13 cellular contexts compared by ENCODE assay signal in genomic region chr2:156087875-156088274, GRCh38.
DNase-seq lines count a peak whose midpoint lies in the region; ATAC-seq and TF ChIP-seq lines count a peak whose summit lies in the region.
"Had no signal": no experiment of that assay in that cellular context is flagged by ENCODE, and none has a peak within 500 bp of the region (broad histone marks: within the 10 kb centered on the region; RNA-seq: fewer than 3 reads in every experiment).

No MANE protein-coding gene starts in this region.

- 4% methylated on average over 2 of the region's 2 CpGs for WGBS in SK-N-SH (ENCODE audit: low lambda C conversion rate)

- no peak; a peak in 1 of 4 replicates for TF ChIP-seq EP300 in SK-N-SH (IDR thresholded peaks at IDR 0.05; ENCODE audit: borderline replicate concordance in 1 of 2, low read depth in 1 of 2, low read length in 1 of 2)

- H3K4me3 ChIP-seq in SK-N-SH (ENCODE audit: low read depth in 2 of 2, low read length in 1 of 2): no peak overlapping the region
- H3K4me3 ChIP-seq: MG63 had no signal

- H3K36me3 ChIP-seq in SK-N-SH (replicated peaks in 1 of 2; ENCODE audit: control insufficient read depth in 1 of 2, insufficient read depth in 2 of 2, low read length in 1 of 2): no peaks in the 10 kb centered on the region
- H3K36me3 ChIP-seq: MG63 had no signal

- H3K79me2 ChIP-seq in SK-N-SH (ENCODE audit: insufficient read depth): no peaks in the 10 kb centered on the region

- no peaks in the 10 kb centered on the region for H3K4me1 ChIP-seq in SK-N-SH (ENCODE audit: control insufficient read depth in 1 of 2, insufficient read depth in 2 of 2, low read depth in 1 of 2, low read length in 1 of 2)

- POLR2A ChIA-PET in SK-N-SH (lab: Yijun Ruan, JAX): no interaction called here

- peak overlapping the region; percentile 59; the same call in 1 of the 2 replicates for H2AFZ ChIP-seq in SK-N-SH (ENCODE audit: low read depth)

- no peak for TF ChIP-seq CTCF in SK-N-SH (IDR thresholded peaks at IDR 0.05)

- H3K9me2 ChIP-seq in SK-N-SH: no peaks in the 10 kb centered on the region; the same call in 1 of the 2 replicates

- H3F3A ChIP-seq in SK-N-SH (replicated peaks; ENCODE audit: insufficient read depth): no peaks in the 10 kb centered on the region

- CTCF ChIA-PET in SK-N-SH (lab: Yijun Ruan, JAX): interaction anchor here (1.1 kb wide), 1 partner anchor 59 kb away, joined by 3 read pairs; no protein-coding TSS in a partner anchor

- H3K4me2 ChIP-seq in SK-N-SH: no peak overlapping the region

- ATAC-seq in HG03432 (IDR thresholded peaks at IDR 0.05; ENCODE audit: unreplicated experiment) (peak; percentile 66), GM18870 (IDR thresholded peaks at IDR 0.05; ENCODE audit: unreplicated experiment) (no peak), left cardiac atrium (no peak)
- ATAC-seq: activated CD8-positive, alpha-beta memory T cell treated with anti-CD3 and anti-CD28 coated beads, Interleukin-2, amount 10 ng/mL, durations not matched to agents 7 days and 5 days had no signal

- H4K20me1 ChIP-seq in SK-N-SH (ENCODE audit: insufficient read depth): no peaks in the 10 kb centered on the region

- H3K9ac ChIP-seq in SK-N-SH: no peak overlapping the region

- H3K9me3 ChIP-seq in SK-N-SH: no peaks in the 10 kb centered on the region
- H3K9me3 ChIP-seq: MG63 had no signal

- TF ChIP-seq RAD21 in SK-N-SH (IDR thresholded peaks at IDR 0.05; ENCODE audit: low read length): no peak

- DNase-seq in DMS53 (lab: John Stamatoyannopoulos, UW): peak; percentile 91
- no peak for DNase-seq in SK-N-SH
- peak; percentile 53 for DNase-seq in glomerular visceral epithelial cell (ENCODE audit: extremely low spot score)
- DNase-seq in left cardiac atrium: no peak
- no peak for DNase-seq in cardiac septum (ENCODE audit: low spot score)
- no peak for DNase-seq in NCI-H82 (lab: John Stamatoyannopoulos, UW)
- DNase-seq: activated CD8-positive, alpha-beta memory T cell treated with anti-CD3 and anti-CD28 coated beads, Interleukin-2, amount 10 ng/mL, durations not matched to agents 7 days and 5 days; Calu3; caudate nucleus; MG63; NCI-H2107 had no signal

- no peaks in the 10 kb centered on the region for H3K27me3 ChIP-seq in SK-N-SH (ENCODE audit: insufficient read depth)
- H3K27me3 ChIP-seq: MG63 had no signal

- intact Hi-C loops in left cardiac atrium (cut with DNase I): no loop called here
- intact Hi-C loops in cardiac septum (cut with DNase I): no loop called here

- no peak overlapping the region for H3K27ac ChIP-seq in SK-N-SH (ENCODE audit: low read depth in 2 of 2, low read length in 1 of 2)

TF ChIP-seq in SK-N-SH, 30 proteins besides CTCF, POLR2A, EP300 and RAD21:
- no peak for TF ChIP-seq FOSL2 (IDR thresholded peaks at IDR 0.05; ENCODE audit: borderline replicate concordance, low read depth)
- no peak for TF ChIP-seq GATA2 (CRISPR knock-in tag; IDR thresholded peaks at IDR 0.05)
- TF ChIP-seq MEF2A (IDR thresholded peaks at IDR 0.05; ENCODE audit: borderline replicate concordance, low read depth): no peak
- no peak for TF ChIP-seq REST (IDR thresholded peaks at IDR 0.05; ENCODE audit: low read depth, low read length)
- TF ChIP-seq ELF1 (IDR thresholded peaks at IDR 0.05): no peak
- TF ChIP-seq NFIC (IDR thresholded peaks at IDR 0.05; ENCODE audit: borderline replicate concordance): no peak
- TF ChIP-seq PBX3 (IDR thresholded peaks at IDR 0.05): peak; percentile 24; the same call in 1 of the 2 replicates
- no peak for TF ChIP-seq TEAD4 (IDR thresholded peaks at IDR 0.05; ENCODE audit: borderline replicate concordance, insufficient read depth)
- peak; percentile 61; the same call in 1 of the 2 replicates for TF ChIP-seq RXRA (IDR thresholded peaks at IDR 0.05; ENCODE audit: borderline replicate concordance, low read depth)
- no peak for TF ChIP-seq GABPA (IDR thresholded peaks at IDR 0.05; ENCODE audit: low read depth)
- no peak for TF ChIP-seq POLR2AphosphoS5 (IDR thresholded peaks at IDR 0.05; ENCODE audit: low read depth, low read length)

Comparison
In these comparisons a context has a peak if more than half of its experiments do, and no peak if none do; other contexts are left out.
1. DNase-seq: peak in DMS53 (single experiment) and glomerular visceral epithelial cell (single experiment); none in SK-N-SH (single experiment), left cardiac atrium (single experiment), cardiac septum (single experiment) and NCI-H82 (single experiment).